Comparison of ENCODE assay signal across 9 cellular contexts in the genomic region with DNA sequence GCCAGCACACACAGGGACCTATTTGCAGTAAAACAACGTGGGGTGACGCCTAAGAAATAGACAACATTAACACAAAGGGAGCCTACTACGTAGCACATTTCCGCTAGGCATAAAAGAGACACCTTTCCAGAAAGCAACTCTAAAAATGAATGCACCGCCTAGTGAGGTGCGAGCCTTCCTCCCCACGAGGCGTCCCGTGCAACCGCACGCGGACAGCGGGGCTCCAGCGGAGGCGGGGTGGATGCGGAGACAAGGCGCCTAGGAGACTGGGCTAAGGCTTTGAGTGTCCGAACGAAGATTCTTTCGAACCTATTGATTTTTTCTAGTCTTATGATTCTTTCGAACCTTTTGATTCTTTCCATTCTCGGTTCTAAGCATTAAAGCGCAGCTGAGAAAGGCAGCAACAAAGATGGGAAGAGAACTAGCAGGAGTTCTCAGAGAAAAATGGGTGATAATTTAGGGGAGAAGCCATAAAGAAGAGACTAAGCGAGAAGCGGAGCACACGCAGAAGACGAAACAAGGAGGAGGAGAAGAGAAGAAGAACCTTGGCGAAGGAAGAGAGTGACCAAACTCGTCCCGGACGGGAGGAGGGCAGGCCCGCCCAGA. TPM values are rescaled to one million over a fixed set of nuclear protein-coding genes. Genes with fewer than 3 reads are reported as not detected.
DNase-seq lines count a peak whose midpoint lies in the region; ATAC-seq, FAIRE-seq and TF ChIP-seq lines count a peak whose summit lies in the region.
"Had no signal": no experiment of that assay in that cellular context is flagged by ENCODE, and none has a peak within 500 bp of the region (broad histone marks: within the 10 kb centered on the region; RNA-seq: fewer than 3 reads in every experiment).

No MANE protein-coding gene starts in this region.

- peaks cover 30% of the 10 kb centered on the region for H3K79me2 ChIP-seq in ACC112 (ENCODE audit: control insufficient read depth, insufficient read depth, low read length, unreplicated experiment)

- H3K4me1 ChIP-seq in ACC112 (ENCODE audit: control insufficient read depth, insufficient read depth, low read length, unreplicated experiment) (peaks cover 45% of the 10 kb centered on the region), lower lobe of right lung (peaks cover 48% of the 10 kb centered on the region)

- peak overlapping the region; percentile 97 for H2AFZ ChIP-seq in ACC112 (ENCODE audit: low read length, unreplicated experiment)

- H3K4me3 ChIP-seq in ACC112 (ENCODE audit: low read depth, low read length) = peak overlapping the region; percentile 90
- H3K4me3 ChIP-seq in WI38 (ENCODE audit: low read depth, low read length) = peak overlapping the region; percentile 76
- H3K4me3 ChIP-seq in lower lobe of right lung = peak overlapping the region; percentile 87

- H3K27me3 ChIP-seq in ACC112 (ENCODE audit: insufficient read depth, low read length) (no peaks in the 10 kb centered on the region), lower lobe of right lung (ENCODE audit: low read depth) (no peaks in the 10 kb centered on the region)

- FAIRE-seq in H54 (lab: Jason Lieb, UNC) = peak; percentile 30

- no peak for TF ChIP-seq CTCF in WI38 (IDR thresholded peaks at IDR 0.05; ENCODE audit: low read depth, low read length)
- TF ChIP-seq CTCF in lower lobe of right lung (IDR thresholded peaks at IDR 0.05) = no peak

- no peak for DNase-seq in H54 (ENCODE audit: insufficient read length, low spot score)
- DNase-seq in cerebellum (ENCODE audit: low spot score) = peak; percentile 30
- peak; percentile 65 for DNase-seq in lower lobe of right lung
- peak; percentile 35 to 44 for DNase-seq in stimulated activated CD8-positive, alpha-beta memory T cell treated with anti-CD3 and anti-CD28 coated beads, Interleukin-2, amount 100 ng/mL, for 48 hours (ENCODE audit: low read depth in 2 of 2)
- no peak for DNase-seq in DMS153 (lab: John Stamatoyannopoulos, UW)
- no peak for DNase-seq in inferior parietal cortex (ENCODE audit: extremely low spot score)

- intact Hi-C loops in lower lobe of right lung (cut with DNase I) = no loop called here

- H3K27ac ChIP-seq in ACC112 (ENCODE audit: low read depth, low read length) = peak overlapping the region; percentile 37
- peak overlapping the region; percentile 90 for H3K27ac ChIP-seq in lower lobe of right lung

- ATAC-seq in lower lobe of right lung = peak; percentile 31 to 37

- no peak for TF ChIP-seq POLR2A in H54 (IDR thresholded peaks at IDR 0.05; ENCODE audit: low read depth, low read length)

- no peaks in the 10 kb centered on the region for H3K9me3 ChIP-seq in lower lobe of right lung

- H3K36me3 ChIP-seq in ACC112 (ENCODE audit: insufficient read depth, low read length) (no peaks in the 10 kb centered on the region), lower lobe of right lung (no peaks in the 10 kb centered on the region)

RNA-seq across cellular contexts. Expression of a gene that starts 0.4 kb away (rescaled TPM):
- 73.0 TPM for total RNA-seq in cerebellum
- 68.9 TPM for total RNA-seq in lower lobe of right lung

RNA-seq across cellular contexts. Expression of a gene that starts 44.4 kb away (rescaled TPM):
- total RNA-seq in cerebellum (not detected), lower lobe of right lung (not detected)
- total RNA-seq: renal cortical epithelial cell had no signal

Comparison
In these comparisons a context has a peak if more than half of its experiments do, and no peak if none do; other contexts are left out.
1. DNase-seq: peak in cerebellum (single experiment), lower lobe of right lung (single experiment) and stimulated activated CD8-positive, alpha-beta memory T cell treated with anti-CD3 and anti-CD28 coated beads, Interleukin-2, amount 100 ng/mL, for 48 hours (2 of 2); none in H54 (single experiment), DMS153 (single experiment) and inferior parietal cortex (single experiment).
2. Peak in every context shown above with its lines, with median percentiles within 50 percentile points of each other: H3K4me3 ChIP-seq.